In genomic region chr1:224429616-224430015, GRCh38 we compare ENCODE assay signal across 22 cellular contexts. TPM values are rescaled to one million over a fixed set of nuclear protein-coding genes. Genes with fewer than 3 reads are reported as not detected.
DNase-seq lines count a peak whose midpoint lies in the region; ATAC-seq and TF ChIP-seq lines count a peak whose summit lies in the region.
"Had no signal": no experiment of that assay in that cellular context is flagged by ENCODE, and none has a peak within 500 bp of the region (broad histone marks: within the 10 kb centered on the region; RNA-seq: fewer than 3 reads in every experiment).

No MANE protein-coding gene starts in this region.

- no peak for ATAC-seq in right cardiac atrium
- ATAC-seq: Right ventricle myocardium inferior had no signal

- intact Hi-C loops in left ventricle myocardium inferior (cut with micrococcal nuclease) (no loop called here), right cardiac atrium (cut with DNase I) (no loop called here), colonic mucosa (cut with DNase I) (loop anchor here (5.0 kb wide), 1 partner anchor 72 kb away; the partner anchor contains the start of gene CNIH4)

- H3K36me3 Mint-ChIP-seq in neural progenitor cell: peaks cover 16% of the 10 kb centered on the region

- H2AFZ ChIP-seq in osteoblast (ENCODE audit: low read length): no peak overlapping the region
- H2AFZ ChIP-seq in neural progenitor cell (replicated peaks): no peak overlapping the region

- WGBS in right cardiac atrium: 87% methylated on average over 2 of the region's 2 CpGs

- H3K4me2 ChIP-seq in osteoblast (ENCODE audit: insufficient read depth, low read length) (peak overlapping the region; percentile 98), neural progenitor cell (no peak overlapping the region)

- no peaks in the 10 kb centered on the region for H3K9me3 Mint-ChIP-seq in neural progenitor cell
- H3K9me3 Mint-ChIP-seq: activated T-helper 2 cell treated with anti-CD3 and anti-CD28 coated beads, Interferon-gamma antibody, Interleukin-2, Interleukin-4, amounts not matched to agents 10 μg/mL and 5 μg/mL and 100 μg/mL, durations not matched to agents 14 hours and 24 hours and 36 hours had no signal

- H3K4me3 ChIP-seq in left ventricle myocardium inferior (no peak overlapping the region), right cardiac atrium (ENCODE audit: low read length) (no peak overlapping the region), colonic mucosa (no peak overlapping the region), osteoblast (ENCODE audit: insufficient read depth, low read length) (no peak overlapping the region), neural progenitor cell (no peak overlapping the region), BE2C (ENCODE audit: low read depth, low read length) (no peak overlapping the region)
- H3K4me3 ChIP-seq: thyroid gland had no signal

- H3K4me1 ChIP-seq in left ventricle myocardium inferior: peaks cover 83% of the 10 kb centered on the region
- no peaks in the 10 kb centered on the region for H3K4me1 ChIP-seq in right cardiac atrium (ENCODE audit: control insufficient read depth, insufficient read depth, low read length)
- H3K4me1 ChIP-seq in colonic mucosa: no peaks in the 10 kb centered on the region
- H3K4me1 ChIP-seq in osteoblast (ENCODE audit: insufficient read depth, low read length): peaks cover 49% of the 10 kb centered on the region
- H3K4me1 ChIP-seq in neural progenitor cell: peaks cover 28% of the 10 kb centered on the region
- no peaks in the 10 kb centered on the region for H3K4me1 ChIP-seq in BE2C

- no peak overlapping the region for H3K4me3 Mint-ChIP-seq in neural progenitor cell

- TF ChIP-seq CTCF in left ventricle myocardium inferior (IDR thresholded peaks at IDR 0.05; ENCODE audit: borderline replicate concordance): no peak
- TF ChIP-seq CTCF in colonic mucosa (IDR thresholded peaks at IDR 0.05): no peak
- TF ChIP-seq CTCF in osteoblast (IDR thresholded peaks at IDR 0.05; ENCODE audit: extremely low read depth, low read depth, low read length): no peak
- TF ChIP-seq CTCF in neural progenitor cell (IDR thresholded peaks at IDR 0.05): no peak
- no peak for TF ChIP-seq CTCF in BE2C (IDR thresholded peaks at IDR 0.05; ENCODE audit: low read depth, low read length)

- no peak overlapping the region for H3K27ac Mint-ChIP-seq in neural progenitor cell

- H3K27me3 Mint-ChIP-seq in neural progenitor cell (ENCODE audit: insufficient read depth, low read depth): no peaks in the 10 kb centered on the region

- DNase-seq in left ventricle myocardium inferior: no peak
- no peak for DNase-seq in right cardiac atrium
- DNase-seq in colonic mucosa: no peak
- no peak for DNase-seq in osteoblast (ENCODE audit: insufficient read length, low spot score, missing footprints)
- no peak for DNase-seq in HuH-7.5 (ENCODE audit: low spot score)
- no peak for DNase-seq in NCI-H1092 treated with DMSO at 0.1 percent for 48 hours (lab: John Stamatoyannopoulos, UW)
- DNase-seq in neural progenitor cell (ENCODE audit: low spot score): no peak
- DNase-seq in BE2C: no peak
- DNase-seq: activated CD4-positive, CD25-positive, alpha-beta regulatory T cell; activated CD8-positive, alpha-beta memory T cell treated with anti-CD3 and anti-CD28 coated beads for 24 hours; amniotic stem cell; effector memory CD4-positive, alpha-beta T cell; hypothalamus; kidney glomerular epithelial cell; MG63; NCI-H187 treated with DMSO at 0.1 percent for 48 hours; occipital lobe; small intestine; T-helper 2 cell; thyroid gland had no signal

- no peaks in the 10 kb centered on the region for H3F3A ChIP-seq in neural progenitor cell (ENCODE audit: low read depth)

- peaks cover 26% of the 10 kb centered on the region for H3K4me1 Mint-ChIP-seq in neural progenitor cell

- H3K27ac ChIP-seq in left ventricle myocardium inferior (replicated peaks) (peak overlapping the region; percentile 96), right cardiac atrium (ENCODE audit: low read length) (no peak overlapping the region), colonic mucosa (peak overlapping the region; percentile 93), osteoblast (ENCODE audit: low read depth, low read length) (peak overlapping the region; percentile 12), neural progenitor cell (no peak overlapping the region)

- H4K20me1 ChIP-seq in osteoblast (ENCODE audit: insufficient read depth, low read length) (peaks cover 46% of the 10 kb centered on the region), neural progenitor cell (ENCODE audit: low read depth) (peaks cover 77% of the 10 kb centered on the region)

- peaks cover 72% of the 10 kb centered on the region for H3K79me2 ChIP-seq in osteoblast (ENCODE audit: insufficient read depth, low read length)
- peaks cover 84% of the 10 kb centered on the region for H3K79me2 ChIP-seq in neural progenitor cell (ENCODE audit: low read depth)

- H3K36me3 ChIP-seq in left ventricle myocardium inferior: peaks cover 36% of the 10 kb centered on the region
- H3K36me3 ChIP-seq in colonic mucosa: no peaks in the 10 kb centered on the region
- H3K36me3 ChIP-seq in osteoblast (ENCODE audit: insufficient read depth, low read length): peaks cover 23% of the 10 kb centered on the region
- H3K36me3 ChIP-seq in neural progenitor cell: peaks cover 32% of the 10 kb centered on the region
- H3K36me3 ChIP-seq in BE2C: peaks cover 29% of the 10 kb centered on the region
- H3K36me3 ChIP-seq: thyroid gland had no signal

- H3K27me3 ChIP-seq in left ventricle myocardium inferior (ENCODE audit: low read depth) (no peaks in the 10 kb centered on the region), right cardiac atrium (ENCODE audit: control insufficient read depth, insufficient read depth) (no peaks in the 10 kb centered on the region), colonic mucosa (no peaks in the 10 kb centered on the region), osteoblast (ENCODE audit: insufficient read depth, low read length) (no peaks in the 10 kb centered on the region), neural progenitor cell (no peaks in the 10 kb centered on the region), BE2C (no peaks in the 10 kb centered on the region)
- H3K27me3 ChIP-seq: MG63, thyroid gland had no signal

- no peak overlapping the region for H3K9ac ChIP-seq in colonic mucosa (ENCODE audit: low read depth in 2 of 2, low read length in 2 of 2)
- no peak overlapping the region for H3K9ac ChIP-seq in neural progenitor cell

- no peaks in the 10 kb centered on the region for H3K9me3 ChIP-seq in left ventricle myocardium inferior (replicated peaks)
- H3K9me3 ChIP-seq in right cardiac atrium (ENCODE audit: control insufficient read depth, low read length): no peaks in the 10 kb centered on the region
- H3K9me3 ChIP-seq in colonic mucosa: no peaks in the 10 kb centered on the region
- no peaks in the 10 kb centered on the region for H3K9me3 ChIP-seq in osteoblast (ENCODE audit: low read depth, low read length)
- no peaks in the 10 kb centered on the region for H3K9me3 ChIP-seq in neural progenitor cell (ENCODE audit: low read depth)
- H3K9me3 ChIP-seq in BE2C: no peaks in the 10 kb centered on the region
- H3K9me3 ChIP-seq: MG63, thyroid gland had no signal

RNA-seq across cellular contexts. Expression of gene WDR26, which starts 5.0 kb away (rescaled TPM):
- total RNA-seq in left ventricle myocardium inferior: 60.7 TPM
- total RNA-seq in right cardiac atrium: 10 to 100 TPM; 53.1 to 67.0 (median 60.8) TPM
- 29.7 TPM for polyA plus RNA-seq in right cardiac atrium
- total RNA-seq in colonic mucosa: 10 to 100 TPM; 53.5 to 78.4 TPM
- 78.9 and 80.2 TPM in 2 replicates for total RNA-seq in osteoblast
- total RNA-seq in neural progenitor cell (ENCODE audit: low replicate concordance): 52.1 and 62.4 TPM in 2 replicates
- 56.3 TPM for polyA plus RNA-seq in BE2C (2012; ENCODE audit: insufficient read depth, insufficient read length, low read depth)

Comparison
In these comparisons a context has a peak if more than half of its experiments do, and no peak if none do; other contexts are left out.
1. H3K27ac ChIP-seq: peak in left ventricle myocardium inferior (single experiment), colonic mucosa (single experiment) and osteoblast (single experiment); none in right cardiac atrium (single experiment) and neural progenitor cell (single experiment).